11 cellular contexts compared by ENCODE assay signal in the genomic region with DNA sequence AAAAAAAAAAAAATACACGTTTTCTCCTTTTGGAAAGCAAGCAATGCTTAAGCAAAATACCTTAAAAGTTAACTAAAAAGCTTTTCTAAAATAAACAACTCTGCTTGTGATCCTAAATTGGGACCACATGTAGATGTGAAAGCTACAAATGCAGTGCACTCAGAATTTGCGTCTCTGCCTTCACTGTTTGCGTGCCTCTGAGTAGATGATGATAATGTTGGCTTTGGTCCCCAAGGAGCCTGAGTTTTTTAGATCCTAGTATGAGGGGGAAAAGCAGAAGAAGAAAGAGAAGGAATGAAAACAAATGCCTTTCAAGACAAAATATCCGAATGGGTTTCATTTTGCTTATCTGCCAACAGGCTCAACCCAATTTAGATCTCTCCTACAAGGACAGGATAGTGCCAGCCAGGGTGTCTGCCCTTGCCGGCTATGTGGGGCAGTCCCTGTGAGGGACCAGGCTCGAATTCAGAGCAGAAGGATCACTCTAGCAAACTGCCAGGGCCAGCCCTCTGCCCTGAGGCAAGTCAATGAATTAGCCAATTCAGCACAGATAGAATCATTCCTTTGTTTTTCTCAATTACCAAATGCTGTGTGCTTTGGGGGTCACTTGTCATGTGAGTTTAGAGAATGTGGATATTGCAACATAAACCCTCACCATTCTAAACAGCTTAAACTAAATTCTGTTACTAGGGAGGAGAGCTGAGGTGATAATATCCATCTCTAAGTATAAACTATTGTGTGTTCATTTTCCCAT. TPM values are rescaled to one million over a fixed set of nuclear protein-coding genes. Genes with fewer than 3 reads are reported as not detected.
A peak's percentile ranks its signal among the peaks of the same experiment; 100 is the strongest.
DNase-seq lines count a peak whose midpoint lies in the region; ATAC-seq and TF ChIP-seq lines count a peak whose summit lies in the region.
"Had no signal": no experiment of that assay in that cellular context is flagged by ENCODE, and none has a peak within 500 bp of the region (broad histone marks: within the 10 kb centered on the region; RNA-seq: fewer than 3 reads in every experiment).

No MANE protein-coding gene starts in this region.

- peak overlapping the region; percentile 31; the same call in 1 of the 2 replicates for H2AFZ ChIP-seq in SK-N-SH (ENCODE audit: low read depth)
- H2AFZ ChIP-seq in osteoblast (ENCODE audit: low read length) = peak overlapping the region; percentile 38

- H3K27me3 Mint-ChIP-seq in Calu3 (ENCODE audit: unreplicated experiment) = no peaks in the 10 kb centered on the region
- H3K27me3 Mint-ChIP-seq: activated B cell treated with CpG ODN at 0.5 μM for 24 hours, memory B cell had no signal

- no TSS peak for BruUV-seq in Calu3 (replicated peaks; lab: Mats Ljungman, UMichigan)

- peaks cover 0 to 18% of the 10 kb centered on the region in 2 experiments; a peak in 2 of 4 replicates for H3K4me1 ChIP-seq in SK-N-SH (ENCODE audit: control insufficient read depth in 1 of 2, insufficient read depth in 2 of 2, low read depth in 1 of 2, low read length in 1 of 2)
- peaks cover 36% of the 10 kb centered on the region for H3K4me1 ChIP-seq in osteoblast (ENCODE audit: insufficient read depth, low read length)

- TF ChIP-seq CTCF in Calu3 (IDR thresholded peaks at IDR 0.05; ENCODE audit: unreplicated experiment) = no peak
- no peak for TF ChIP-seq CTCF in SK-N-SH (IDR thresholded peaks at IDR 0.05)
- TF ChIP-seq CTCF in fibroblast of villous mesenchyme (IDR thresholded peaks at IDR 0.05; ENCODE audit: insufficient read depth, low read depth, low read length) = no peak
- TF ChIP-seq CTCF in osteoblast (IDR thresholded peaks at IDR 0.05; ENCODE audit: extremely low read depth, low read depth, low read length) = no peak

- 25% methylated on average over 6 of the region's 6 CpGs for WGBS in SK-N-SH (ENCODE audit: low lambda C conversion rate)

- no peaks in the 10 kb centered on the region for H3K4me1 Mint-ChIP-seq in Calu3 (ENCODE audit: low read depth, unreplicated experiment)
- H3K4me1 Mint-ChIP-seq: activated B cell treated with CpG ODN at 0.5 μM for 24 hours, memory B cell had no signal

- H3K27ac ChIP-seq in SK-N-SH (ENCODE audit: low read depth in 2 of 2, low read length in 1 of 2) = peak overlapping the region; percentile 45 to 86; a peak in 3 of 4 replicates
- H3K27ac ChIP-seq in osteoblast (ENCODE audit: low read depth, low read length) = peak overlapping the region; percentile 87

- CTCF ChIA-PET in Calu3 (lab: Charles Lee) (no interaction called here), SK-N-SH (lab: Yijun Ruan, JAX) (interaction anchor here (0.6 to 16.6 kb wide), 15 partner anchors 8 to 462 kb away, joined by 3 to 295 read pairs (median 3); no protein-coding TSS in a partner anchor)

- no peaks in the 10 kb centered on the region for H3K9me3 Mint-ChIP-seq in Calu3 (ENCODE audit: low read depth, unreplicated experiment)
- H3K9me3 Mint-ChIP-seq: activated B cell treated with CpG ODN at 0.5 μM for 24 hours, memory B cell had no signal

- H3K36me3 ChIP-seq in SK-N-SH (replicated peaks in 1 of 2; ENCODE audit: control insufficient read depth in 1 of 2, insufficient read depth in 2 of 2, low read length in 1 of 2) (no peaks in the 10 kb centered on the region), osteoblast (ENCODE audit: insufficient read depth, low read length) (no peaks in the 10 kb centered on the region)

- H4K20me1 ChIP-seq in SK-N-SH (ENCODE audit: insufficient read depth) (no peaks in the 10 kb centered on the region), osteoblast (ENCODE audit: insufficient read depth, low read length) (no peaks in the 10 kb centered on the region)

- H3K4me2 ChIP-seq in SK-N-SH (peak overlapping the region; percentile 70), osteoblast (ENCODE audit: insufficient read depth, low read length) (peak overlapping the region; percentile 72)

- no peaks in the 10 kb centered on the region for H3K9me2 ChIP-seq in SK-N-SH

- no peaks in the 10 kb centered on the region for H3K27me3 ChIP-seq in SK-N-SH (ENCODE audit: insufficient read depth)
- no peaks in the 10 kb centered on the region for H3K27me3 ChIP-seq in osteoblast (ENCODE audit: insufficient read depth, low read length)

- POLR2A ChIA-PET in SK-N-SH (lab: Yijun Ruan, JAX) = no interaction called here

- TF ChIP-seq EP300 in SK-N-SH (IDR thresholded peaks at IDR 0.05; ENCODE audit: borderline replicate concordance in 1 of 2, low read depth in 1 of 2, low read length in 1 of 2) = peak in 1 of 2 experiments; percentile 92; a peak in 2 of 4 replicates

- peaks cover 9% of the 10 kb centered on the region for H3F3A ChIP-seq in SK-N-SH (replicated peaks; ENCODE audit: insufficient read depth)

- peak overlapping the region; percentile 11; the same call in 1 of the 2 replicates for H3K9ac ChIP-seq in SK-N-SH

- no peak for ATAC-seq in HG03439 (IDR thresholded peaks at IDR 0.05; ENCODE audit: unreplicated experiment)

- no peak overlapping the region for H3K4me3 Mint-ChIP-seq in Calu3 (ENCODE audit: low read depth, unreplicated experiment)
- H3K4me3 Mint-ChIP-seq: activated B cell treated with CpG ODN at 0.5 μM for 24 hours, memory B cell had no signal

- TF ChIP-seq RAD21 in SK-N-SH (IDR thresholded peaks at IDR 0.05; ENCODE audit: low read length) = peak; percentile 32; the same call in 1 of the 2 replicates

- no peak overlapping the region for H3K27ac Mint-ChIP-seq in Calu3 (ENCODE audit: unreplicated experiment)
- H3K27ac Mint-ChIP-seq: activated B cell treated with CpG ODN at 0.5 μM for 24 hours, memory B cell had no signal

- H3K9me3 ChIP-seq in SK-N-SH = no peaks in the 10 kb centered on the region
- H3K9me3 ChIP-seq in osteoblast (ENCODE audit: low read depth, low read length) = no peaks in the 10 kb centered on the region

- H3K4me3 ChIP-seq in SK-N-SH (ENCODE audit: low read depth in 2 of 2, low read length in 1 of 2) (no peak overlapping the region), fibroblast of villous mesenchyme (ENCODE audit: low read depth, low read length) (no peak overlapping the region), osteoblast (ENCODE audit: insufficient read depth, low read length) (peak overlapping the region; percentile 43)

- H3K36me3 Mint-ChIP-seq in Calu3 (ENCODE audit: insufficient read depth, unreplicated experiment) = no peaks in the 10 kb centered on the region
- H3K36me3 Mint-ChIP-seq: memory B cell had no signal

- H3K79me2 ChIP-seq in SK-N-SH (ENCODE audit: insufficient read depth) (no peaks in the 10 kb centered on the region), osteoblast (ENCODE audit: insufficient read depth, low read length) (peaks cover 4% of the 10 kb centered on the region)

- intact Hi-C loops in Calu3 (cut with micrococcal nuclease; ENCODE audit: unreplicated experiment) = loop anchor here (10.0 kb wide), 1 partner anchor 185 kb away; no protein-coding TSS in a partner anchor

- DNase-seq in Calu3 (peak; percentile 13), SK-N-SH (peak; percentile 87), fibroblast of villous mesenchyme (ENCODE audit: low read depth) (peak; percentile 85), osteoblast (ENCODE audit: insufficient read length, low spot score, missing footprints) (peak; percentile 70), NCI-H2029 treated with DMSO at 0.1 percent for 48 hours (lab: John Stamatoyannopoulos, UW) (no peak)
- no peak for DNase-seq in stimulated activated CD4-positive, alpha-beta T cell treated with anti-CD3 and anti-CD28 coated beads, Interleukin-2, amount 100 ng/mL, for 24 hours
- DNase-seq in effector CD8-positive, alpha-beta T cell (lab: John Stamatoyannopoulos, UW) = no peak
- DNase-seq: activated B cell treated with CpG ODN at 0.5 μM for 24 hours, NCI-H2081 treated with DMSO at 0.1 percent for 48 hours had no signal

TF ChIP-seq in SK-N-SH, 30 proteins besides CTCF, POLR2A, EP300 and RAD21 (continues in another document):
- no peak for TF ChIP-seq TAF1 (IDR thresholded peaks at IDR 0.05; ENCODE audit: borderline replicate concordance, low read depth, low read length)
- no peak for TF ChIP-seq SIN3A (IDR thresholded peaks at IDR 0.05; ENCODE audit: borderline replicate concordance, low read depth, low read length)
- peak; percentile 90; the same call in 1 of the 2 replicates for TF ChIP-seq RCOR1 (IDR thresholded peaks at IDR 0.05; ENCODE audit: low read length)
- TF ChIP-seq, protein P1, sequence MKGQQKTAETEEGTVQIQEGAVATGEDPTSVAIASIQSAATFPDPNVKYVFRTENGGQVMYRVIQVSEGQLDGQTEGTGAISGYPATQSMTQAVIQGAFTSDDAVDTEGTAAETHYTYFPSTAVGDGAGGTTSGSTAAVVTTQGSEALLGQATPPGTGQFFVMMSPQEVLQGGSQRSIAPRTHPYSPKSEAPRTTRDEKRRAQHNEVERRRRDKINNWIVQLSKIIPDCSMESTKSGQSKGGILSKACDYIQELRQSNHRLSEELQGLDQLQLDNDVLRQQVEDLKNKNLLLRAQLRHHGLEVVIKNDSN (IDR thresholded peaks at IDR 0.05; ENCODE audit: borderline replicate concordance, low read depth) = no peak
- TF ChIP-seq SMC3 (IDR thresholded peaks at IDR 0.05; ENCODE audit: low read depth, low read length) = no peak; the same call in 1 of the 2 replicates
- TF ChIP-seq MXI1 (IDR thresholded peaks at IDR 0.05; ENCODE audit: low read depth, low read length) = peak; percentile 50; the same call in 1 of the 2 replicates
- TF ChIP-seq RFX5 (IDR thresholded peaks at IDR 0.05; ENCODE audit: low read length) = peak; percentile 79
- TF ChIP-seq NRF1 (IDR thresholded peaks at IDR 0.05; ENCODE audit: low read depth, low read length) = no peak
- no peak for TF ChIP-seq FOSL2 (IDR thresholded peaks at IDR 0.05; ENCODE audit: borderline replicate concordance, low read depth)
- no peak for TF ChIP-seq EZH2phosphoT487 (IDR thresholded peaks at IDR 0.05; ENCODE audit: borderline replicate concordance, low read depth)
- TF ChIP-seq GATA2 (CRISPR knock-in tag; IDR thresholded peaks at IDR 0.05) = peak; percentile 94
- TF ChIP-seq NFIC (IDR thresholded peaks at IDR 0.05; ENCODE audit: borderline replicate concordance) = no peak

RNA-seq across cellular contexts. Expression of a gene that starts 28.5 kb away (rescaled TPM):
- total RNA-seq in Calu3 (2022) (1.9 TPM in 1 of 2 replicates, not detected in the other), fibroblast of villous mesenchyme (8.7 and 17.7 TPM in 2 replicates), osteoblast (6.8 and 9.0 TPM in 2 replicates)
- 10.1 and 11.0 TPM in 2 replicates for polyA plus RNA-seq in SK-N-SH (2012; rRNA removed)
- polyA plus RNA-seq in SK-N-SH (2012; cell fraction: cytosol; rRNA removed) = 11.8 and 16.0 TPM in 2 replicates
- polyA plus RNA-seq in SK-N-SH (2012; cell fraction: nucleus; rRNA removed) = 6.9 and 7.4 TPM in 2 replicates

RNA-seq across cellular contexts. Expression of a gene that starts 47.8 kb away (rescaled TPM):
- not detected in 2 replicates for total RNA-seq in Calu3 (2022)
- polyA plus RNA-seq in SK-N-SH (2012; rRNA removed) = 23.9 and 46.4 TPM in 2 replicates
- polyA plus RNA-seq in SK-N-SH (2012; cell fraction: cytosol; rRNA removed) = 44.0 and 44.4 TPM in 2 replicates
- polyA plus RNA-seq in SK-N-SH (2012; cell fraction: nucleus; rRNA removed) = 9.8 and 32.2 TPM in 2 replicates
- total RNA-seq in fibroblast of villous mesenchyme = 527 and 613 TPM in 2 replicates
- 457 and 499 TPM in 2 replicates for total RNA-seq in osteoblast
- total RNA-seq: activated B cell treated with CpG ODN at 0.5 μM for 24 hours had no signal

RNA-seq across cellular contexts. Expression of a gene that starts 54.7 kb away (rescaled TPM):
- total RNA-seq in Calu3 (2022) (28.7 and 32.8 TPM in 2 replicates), fibroblast of villous mesenchyme (14.5 and 25.5 TPM in 2 replicates), osteoblast (7.2 and 8.8 TPM in 2 replicates)
- 4.5 and 4.8 TPM in 2 replicates for polyA plus RNA-seq in SK-N-SH (2012; rRNA removed)
- 7.2 and 8.0 TPM in 2 replicates for polyA plus RNA-seq in SK-N-SH (2012; cell fraction: cytosol; rRNA removed)
- polyA plus RNA-seq in SK-N-SH (2012; cell fraction: nucleus; rRNA removed) = 3.5 and 4.8 TPM in 2 replicates

Comparison
In these comparisons a context has a peak if more than half of its experiments do, and no peak if none do; other contexts are left out.
1. DNase-seq: peak in Calu3 (single experiment), SK-N-SH (single experiment), fibroblast of villous mesenchyme (single experiment) and osteoblast (single experiment); none in stimulated activated CD4-positive, alpha-beta T cell treated with anti-CD3 and anti-CD28 coated beads, Interleukin-2, amount 100 ng/mL, for 24 hours (0 of 2), effector CD8-positive, alpha-beta T cell (single experiment) and NCI-H2029 treated with DMSO at 0.1 percent for 48 hours (single experiment).
2. RNA of a gene that starts 47.8 kb away (total RNA-seq): 527 to 613 TPM in fibroblast of villous mesenchyme and 457 to 499 TPM in osteoblast; not detected in Calu3; every median in the first group is over 100 times any median in the second.